In genomic region chr7:93915206-93915842, GRCh38 we compare ENCODE assay signal across 2 cellular contexts.
TF ChIP-seq lines count a peak whose summit lies in the region.

No MANE protein-coding gene starts in this region.

TF ChIP-seq in A549, 52 proteins besides CTCF, POLR2A, EP300 and RAD21:
- peak; percentile 71 for TF ChIP-seq MAFK (IDR thresholded peaks at IDR 0.05; ENCODE audit: partially characterized antibody)
TF ChIP-seq in A549: peak in this region for 1; not testable (repeated sequence) for 51.

TF ChIP-seq in K562, 482 proteins besides CTCF, POLR2A, EP300 and RAD21:
- TF ChIP-seq C11orf30 (IDR thresholded peaks at IDR 0.05; ENCODE audit: low read depth) (peak; percentile 28; the same call in 1 of the 2 replicates), ZNF316 (IDR thresholded peaks at IDR 0.05) (peak; percentile 73)
